Comparison of ENCODE assay signal across 12 cellular contexts in genomic region chr13:24267801-24268200, GRCh38. TPM values are rescaled to one million over a fixed set of nuclear protein-coding genes. Genes with fewer than 3 reads are reported as not detected.
DNase-seq lines count a peak whose midpoint lies in the region; ATAC-seq and TF ChIP-seq lines count a peak whose summit lies in the region.
"Had no signal": no experiment of that assay in that cellular context is flagged by ENCODE, and none has a peak within 500 bp of the region (broad histone marks: within the 10 kb centered on the region; RNA-seq: fewer than 3 reads in every experiment).

No MANE protein-coding gene starts in this region.

- no peak for TF ChIP-seq CTCF in AG10803 (conservative IDR thresholded peaks at IDR 0.05; ENCODE audit: low read length)
- no peak for TF ChIP-seq CTCF in colonic mucosa (IDR thresholded peaks at IDR 0.05)
- TF ChIP-seq CTCF in osteoblast (IDR thresholded peaks at IDR 0.05; ENCODE audit: extremely low read depth, low read depth, low read length) = no peak
- no peak for TF ChIP-seq CTCF in A673 (conservative IDR thresholded peaks at IDR 0.05; ENCODE audit: low read depth, low read length)

- TF ChIP-seq POLR2A in erythroblast (IDR thresholded peaks at IDR 0.05; ENCODE audit: low read length) = no peak

- H3K9me2 ChIP-seq in GM23248 (ENCODE audit: insufficient read depth) = no peaks in the 10 kb centered on the region

- H3K9ac ChIP-seq in GM23248 = peak overlapping the region; percentile 52
- no peak overlapping the region for H3K9ac ChIP-seq in colonic mucosa (ENCODE audit: low read depth in 2 of 2, low read length in 2 of 2)

- no peak overlapping the region; the same call in 1 of the 2 replicates for H3K27ac ChIP-seq in GM23248
- H3K27ac ChIP-seq in colonic mucosa = peak overlapping the region; percentile 34
- no peak overlapping the region for H3K27ac ChIP-seq in osteoblast (ENCODE audit: low read depth, low read length)
- H3K27ac ChIP-seq in A673 (ENCODE audit: low read depth, low read length, poor library complexity, severe bottlenecking) = no peak overlapping the region
- H3K27ac ChIP-seq: WERI-Rb-1 had no signal

- WGBS in GM23248 (ENCODE audit: low coverage in 1 of 2, low lambda C conversion rate in 2 of 2, missing lambda C conversion rate in 2 of 2), 2 experiments = 93 to 95% methylated on average over 2 of the region's 2 CpGs

- no peak for ATAC-seq in GM19351 (IDR thresholded peaks at IDR 0.05; ENCODE audit: unreplicated experiment)

- peaks cover 22% of the 10 kb centered on the region for H3K4me1 ChIP-seq in GM23248 (ENCODE audit: insufficient read depth)
- H3K4me1 ChIP-seq in colonic mucosa = peaks cover 17% of the 10 kb centered on the region
- H3K4me1 ChIP-seq in osteoblast (ENCODE audit: insufficient read depth, low read length) = peaks cover 24% of the 10 kb centered on the region
- H3K4me1 ChIP-seq in A673 (ENCODE audit: insufficient read depth, low read length, poor library complexity, severe bottlenecking) = peaks cover 5% of the 10 kb centered on the region

- peaks cover 19% of the 10 kb centered on the region for H3F3A ChIP-seq in GM23248 (ENCODE audit: insufficient read depth)

- H3K9me3 ChIP-seq in GM23248 (ENCODE audit: low read depth) (no peaks in the 10 kb centered on the region), colonic mucosa (no peaks in the 10 kb centered on the region), osteoblast (ENCODE audit: low read depth, low read length) (no peaks in the 10 kb centered on the region), A673 (ENCODE audit: low read depth, low read length, poor library complexity, severe bottlenecking) (no peaks in the 10 kb centered on the region)

- H2AFZ ChIP-seq in GM23248 (peak overlapping the region; percentile 67), osteoblast (ENCODE audit: low read length) (peak overlapping the region; percentile 52)

- no peak for DNase-seq in AG10803 (ENCODE audit: low read depth)
- no peak for DNase-seq in GM23248
- DNase-seq in colonic mucosa = no peak
- DNase-seq in osteoblast (ENCODE audit: insufficient read length, low spot score, missing footprints) = no peak
- DNase-seq in DMS79 (lab: John Stamatoyannopoulos, UW) = no peak
- no peak for DNase-seq in erythroblast (lab: John Stamatoyannopoulos, UW)
- DNase-seq in A673 (ENCODE audit: low spot score) = no peak
- DNase-seq: foreskin fibroblast, NCI-H2107, WERI-Rb-1 had no signal

- no peaks in the 10 kb centered on the region for H3K36me3 ChIP-seq in GM23248 (ENCODE audit: low read depth)
- H3K36me3 ChIP-seq in colonic mucosa = no peaks in the 10 kb centered on the region
- H3K36me3 ChIP-seq in osteoblast (ENCODE audit: insufficient read depth, low read length) = no peaks in the 10 kb centered on the region
- no peaks in the 10 kb centered on the region for H3K36me3 ChIP-seq in A673 (ENCODE audit: insufficient read depth, low read length, poor library complexity, severe bottlenecking)
- H3K36me3 ChIP-seq: WERI-Rb-1 had no signal

- no TSS peak for BruUV-seq in A673 (replicated peaks; lab: Mats Ljungman, UMichigan)

- intact Hi-C loops in colonic mucosa (cut with DNase I) (no loop called here), A673 (cut with micrococcal nuclease; ENCODE audit: unreplicated experiment) (no loop called here)

- H3K27me3 ChIP-seq in GM23248 (replicated peaks; ENCODE audit: insufficient read depth) (no peaks in the 10 kb centered on the region), colonic mucosa (no peaks in the 10 kb centered on the region), osteoblast (ENCODE audit: insufficient read depth, low read length) (no peaks in the 10 kb centered on the region), A673 (replicated peaks; ENCODE audit: insufficient read depth, low read depth, low read length, poor library complexity) (no peaks in the 10 kb centered on the region)

- in situ Hi-C loops in GM23248 (cut with MboI) = no loop called here

- peak overlapping the region; percentile 39 for H3K4me3 ChIP-seq in AG10803 (ENCODE audit: low read length)
- H3K4me3 ChIP-seq in GM23248 = peak overlapping the region; percentile 61
- no peak overlapping the region for H3K4me3 ChIP-seq in colonic mucosa
- peak overlapping the region; percentile 53 for H3K4me3 ChIP-seq in osteoblast (ENCODE audit: insufficient read depth, low read length)
- no peak overlapping the region for H3K4me3 ChIP-seq in A673 (ENCODE audit: low read depth, low read length, poor library complexity, severe bottlenecking)

- H3K79me2 ChIP-seq in GM23248 (ENCODE audit: insufficient read depth) (no peaks in the 10 kb centered on the region; the same call in 1 of the 2 replicates), osteoblast (ENCODE audit: insufficient read depth, low read length) (no peaks in the 10 kb centered on the region)

- CTCF ChIA-PET in A673 (lab: Charles Lee) = no interaction called here

- POLR2A ChIA-PET in A673 (lab: Charles Lee; ENCODE audit: low non-redundant PET) = no interaction called here

- no peaks in the 10 kb centered on the region for H4K20me1 ChIP-seq in GM23248 (ENCODE audit: insufficient read depth)
- no peaks in the 10 kb centered on the region for H4K20me1 ChIP-seq in osteoblast (ENCODE audit: insufficient read depth, low read length)

- peak overlapping the region; percentile 73 for H3K4me2 ChIP-seq in GM23248 (ENCODE audit: unreplicated experiment)
- H3K4me2 ChIP-seq in osteoblast (ENCODE audit: insufficient read depth, low read length) = peak overlapping the region; percentile 83

RNA-seq across cellular contexts. Expression of gene C1QTNF9, which starts 41.6 kb away (rescaled TPM):
- total RNA-seq in GM23248 (2014; rRNA removed; shearing (Covaris generic)) = not detected in 2 replicates
- polyA plus RNA-seq in GM23248 (2016; fragmentation: Nextera tagmentation; extraction: Ambion mirVana) = 0.10 TPM in 2 replicates
- total RNA-seq in colonic mucosa (under 1 TPM in 1 of 2 donors, not detected in 1; 0.19 TPM), osteoblast (under 0.01 TPM in 1 of 2 replicates, not detected in the other), A673 (2021) (0.34 TPM in 1 of 2 replicates, not detected in the other)
- total RNA-seq: RPMI7951 had no signal

Comparison
In these comparisons a context has a peak if more than half of its experiments do, and no peak if none do; other contexts are left out.
1. H3K4me3 ChIP-seq: peak in AG10803 (single experiment), GM23248 (single experiment) and osteoblast (single experiment); none in colonic mucosa (single experiment) and A673 (single experiment).